ENCODE assay signal across 25 cellular contexts in the genomic region with DNA sequence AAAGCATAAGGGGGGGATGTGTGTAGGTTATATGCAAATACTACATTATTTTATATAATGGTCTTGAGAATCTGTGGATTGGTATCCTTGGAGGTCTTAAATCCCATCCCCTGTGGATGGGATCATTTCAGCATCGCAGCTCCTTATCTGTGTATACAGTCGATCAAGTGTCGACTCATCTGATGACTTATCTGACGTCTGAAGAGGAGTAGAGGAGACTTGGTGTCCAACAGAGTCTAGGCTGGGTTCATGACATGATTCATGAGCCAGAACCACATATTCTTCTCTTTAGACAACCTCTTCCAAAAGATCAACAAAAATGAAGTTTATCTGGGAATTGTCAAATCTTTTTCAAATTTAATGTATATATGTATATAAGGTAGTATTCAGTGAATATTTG.
"Had no signal": no experiment of that assay in that cellular context is flagged by ENCODE, and none has a peak within 500 bp of the region (broad histone marks: within the 10 kb centered on the region; RNA-seq: fewer than 3 reads in every experiment).

No MANE protein-coding gene starts in this region.

- H3K9me3 Mint-ChIP-seq: mesothelial cell of epicardium; natural killer cell treated with Interleukin-12 subunit alpha and Interleukin-12 subunit beta and Interleukin-15 and Interleukin-18, amount 100 ng/mL, for 72 hours; neural progenitor cell had no signal

- ATAC-seq: effector memory CD8-positive, alpha-beta T cell; heart right ventricle; left cardiac atrium; lower lobe of right lung; natural killer cell treated with Interleukin-12 subunit alpha and Interleukin-12 subunit beta and Interleukin-15 and Interleukin-18, amount 100 ng/mL, for 72 hours; stimulated activated naive B cell treated with anti-CD40 and anti-IgM and Interleukin-4, amounts not matched to agents 10 μg/mL and 1 μg/mL and 100 μg/mL, for 72 hours; stimulated activated naive CD8-positive, alpha-beta T cell treated with anti-CD3 and anti-CD28 coated beads, Interleukin-15, amount 100 ng/mL, for 72 hours; upper lobe of right lung had no signal

- H3K4me1 ChIP-seq: lower lobe of right lung, neural progenitor cell, sigmoid colon, testis, tibial nerve, upper lobe of right lung had no signal

- H3K4me3 ChIP-seq: heart right ventricle, left ventricle myocardium inferior, lower lobe of right lung, neural progenitor cell, ovary, right atrium auricular region, sigmoid colon, skin epidermis, testis, tibial nerve, upper lobe of right lung had no signal

- H3K27ac Mint-ChIP-seq: dendritic cell treated with granulocyte-macrophage colony-stimulating factor and Interleukin-4, amounts not matched to agents 40 ng/mL and 50 ng/mL, for 4 days; effector memory CD8-positive, alpha-beta T cell; memory B cell; mesothelial cell of epicardium; natural killer cell treated with Interleukin-12 subunit alpha and Interleukin-12 subunit beta and Interleukin-15 and Interleukin-18, amount 100 ng/mL, for 72 hours; neural progenitor cell; stimulated activated naive B cell treated with anti-CD40 and anti-IgM and Interleukin-4, amounts not matched to agents 10 μg/mL and 1 μg/mL and 100 μg/mL, for 72 hours; stimulated activated naive CD8-positive, alpha-beta T cell treated with anti-CD3 and anti-CD28 coated beads, Interleukin-15, amount 100 ng/mL, for 72 hours had no signal

- H3K36me3 Mint-ChIP-seq: mesothelial cell of epicardium; natural killer cell treated with Interleukin-12 subunit alpha and Interleukin-12 subunit beta and Interleukin-15 and Interleukin-18, amount 100 ng/mL, for 72 hours; neural progenitor cell had no signal

- FAIRE-seq: frontal cortex, islet of Langerhans had no signal

- H3K36me3 ChIP-seq: heart right ventricle, left ventricle myocardium inferior, lower lobe of right lung, neural progenitor cell, ovary, right atrium auricular region, sigmoid colon, tibial nerve, upper lobe of right lung had no signal

- H3K9me3 ChIP-seq: heart right ventricle, left ventricle myocardium inferior, lower lobe of right lung, ovary, right atrium auricular region, testis, tibial nerve, upper lobe of right lung had no signal

- H3K4me3 Mint-ChIP-seq: dendritic cell treated with granulocyte-macrophage colony-stimulating factor and Interleukin-4, amounts not matched to agents 40 ng/mL and 50 ng/mL, for 4 days; effector memory CD8-positive, alpha-beta T cell; memory B cell; mesothelial cell of epicardium; natural killer cell treated with Interleukin-12 subunit alpha and Interleukin-12 subunit beta and Interleukin-15 and Interleukin-18, amount 100 ng/mL, for 72 hours; neural progenitor cell; stimulated activated naive B cell treated with anti-CD40 and anti-IgM and Interleukin-4, amounts not matched to agents 10 μg/mL and 1 μg/mL and 100 μg/mL, for 72 hours; stimulated activated naive CD8-positive, alpha-beta T cell treated with anti-CD3 and anti-CD28 coated beads, Interleukin-15, amount 100 ng/mL, for 72 hours had no signal

- H3K27ac ChIP-seq: heart right ventricle, left ventricle myocardium inferior, lower lobe of right lung, neural progenitor cell, ovary, right atrium auricular region, sigmoid colon, skin epidermis, testis, tibial nerve, upper lobe of right lung had no signal

- H3K27me3 Mint-ChIP-seq: effector memory CD8-positive, alpha-beta T cell; memory B cell; stimulated activated naive B cell treated with anti-CD40 and anti-IgM and Interleukin-4, amounts not matched to agents 10 μg/mL and 1 μg/mL and 100 μg/mL, for 72 hours had no signal

- DNase-seq: effector memory CD8-positive, alpha-beta T cell; heart right ventricle; hypothalamus; left cardiac atrium; left ventricle myocardium inferior; lower lobe of right lung; nucleus accumbens; ovary; sigmoid colon; stimulated activated CD4-positive, alpha-beta T cell treated with anti-CD3 and anti-CD28 coated beads, Interleukin-2, amount 100 ng/mL, for 24 hours; stimulated activated CD4-positive, alpha-beta T cell treated with anti-CD3 and anti-CD28 coated beads, Interleukin-4, amount 100 ng/mL, for 4 hours; stimulated activated naive B cell treated with anti-CD40 and anti-IgM and Interleukin-4, amounts not matched to agents 10 μg/mL and 1 μg/mL and 100 μg/mL, for 72 hours; stimulated activated naive CD8-positive, alpha-beta T cell treated with anti-CD3 and anti-CD28 coated beads, Interleukin-15, amount 100 ng/mL, for 72 hours; testis; upper lobe of right lung had no signal

- H3K4me1 Mint-ChIP-seq: memory B cell; mesothelial cell of epicardium; stimulated activated naive B cell treated with anti-CD40 and anti-IgM and Interleukin-4, amounts not matched to agents 10 μg/mL and 1 μg/mL and 100 μg/mL, for 72 hours; stimulated activated naive CD8-positive, alpha-beta T cell treated with anti-CD3 and anti-CD28 coated beads, Interleukin-15, amount 100 ng/mL, for 72 hours had no signal

- H3K27me3 ChIP-seq: neural progenitor cell, ovary, right atrium auricular region, sigmoid colon, testis, tibial nerve had no signal
